ENCODE assay signal across 9 cellular contexts in genomic region chr9:129166962-129167557, GRCh38. TPM values are rescaled to one million over a fixed set of nuclear protein-coding genes. Genes with fewer than 3 reads are reported as not detected.
A peak's percentile ranks its signal among the peaks of the same experiment; 100 is the strongest.
DNase-seq lines count a peak whose midpoint lies in the region; ATAC-seq and TF ChIP-seq lines count a peak whose summit lies in the region.
"Had no signal": no experiment of that assay in that cellular context is flagged by ENCODE, and none has a peak within 500 bp of the region (broad histone marks: within the 10 kb centered on the region; RNA-seq: fewer than 3 reads in every experiment).

No MANE protein-coding gene starts in this region.

- no peaks in the 10 kb centered on the region for H3K36me3 Mint-ChIP-seq in T-helper 17 cell (ENCODE audit: low read depth)
- H3K36me3 Mint-ChIP-seq: IgD-negative memory B cell had no signal

- H3K4me1 Mint-ChIP-seq in T-helper 17 cell = peaks cover 10% of the 10 kb centered on the region

- H3K27me3 Mint-ChIP-seq in T-helper 17 cell = no peaks in the 10 kb centered on the region

- H3K27me3 ChIP-seq in HUES6 (ENCODE audit: control insufficient read depth, insufficient read depth, low read length) (peaks cover 3% of the 10 kb centered on the region), muscle layer of duodenum (ENCODE audit: low read depth, low read length) (no peaks in the 10 kb centered on the region)

- H3K4me1 ChIP-seq in HUES6 (ENCODE audit: control insufficient read depth, insufficient read depth, low read length) (peaks cover 31% of the 10 kb centered on the region), muscle layer of duodenum (ENCODE audit: control insufficient read depth in 1 of 2, insufficient read depth in 2 of 2, low read length in 2 of 2) (peaks cover 11 to 26% of the 10 kb centered on the region in 2 donors)

- no peak overlapping the region for H3K9ac ChIP-seq in HUES6 (ENCODE audit: low read length)

- ATAC-seq in T-helper 17 cell (peak; percentile 41), GM18873 (IDR thresholded peaks at IDR 0.05; ENCODE audit: low FRiP score, unreplicated experiment) (no peak)

- no peak for TF ChIP-seq CTCF in epithelial cell of esophagus (IDR thresholded peaks at IDR 0.05; ENCODE audit: insufficient read depth, low read depth, low read length, missing control alignments)

- H3K27ac ChIP-seq in HUES6 (ENCODE audit: low read depth, low read length) (no peak overlapping the region), muscle layer of duodenum (ENCODE audit: low read length) (peak overlapping the region; percentile 86)

- H3K9me3 ChIP-seq in HUES6 (ENCODE audit: control insufficient read depth, insufficient read depth, low read depth, low read length) (no peaks in the 10 kb centered on the region), T-helper 17 cell (ENCODE audit: control insufficient read depth, low read length, poor library complexity, severe bottlenecking) (no peaks in the 10 kb centered on the region), muscle layer of duodenum (ENCODE audit: control insufficient read depth in 1 of 2, low read length in 2 of 2) (no peaks in the 10 kb centered on the region)

- DNase-seq in CMK (ENCODE audit: low read depth) (peak; percentile 49), T-helper 17 cell (no peak), epithelial cell of esophagus (ENCODE audit: low read depth) (peak; percentile 95), NCI-H524 treated with DMSO at 0.1 percent for 48 hours (lab: John Stamatoyannopoulos, UW) (no peak)
- no peak for DNase-seq in activated CD4-positive, CD25-positive, alpha-beta regulatory T cell treated with anti-CD3 and anti-CD28 coated beads, Interleukin-2, amount 50 U/mL, for 72 hours

- peak overlapping the region; percentile 60 for H3K27ac Mint-ChIP-seq in T-helper 17 cell

- peak overlapping the region; percentile 68 for H3K4me3 Mint-ChIP-seq in T-helper 17 cell

- H3K36me3 ChIP-seq in HUES6 (ENCODE audit: control insufficient read depth, insufficient read depth, low read length) (no peaks in the 10 kb centered on the region), muscle layer of duodenum (ENCODE audit: control insufficient read depth in 1 of 2, insufficient read depth in 2 of 2, low read length in 2 of 2) (no peaks in the 10 kb centered on the region)

- H3K4me3 ChIP-seq in HUES6 (ENCODE audit: low read depth, low read length) (peak overlapping the region; percentile 53), epithelial cell of esophagus (ENCODE audit: low read length) (peak overlapping the region; percentile 36), muscle layer of duodenum (ENCODE audit: low read depth in 1 of 2, low read length in 2 of 2) (peak overlapping the region; percentile 30 to 53)

RNA-seq across cellular contexts. Expression of gene IER5L, which starts 11.0 kb away (rescaled TPM):
- 1 to 10 TPM; 2.4 to 3.1 TPM for total RNA-seq in T-helper 17 cell

RNA-seq across cellular contexts. Expression of gene PTPA, which starts 55.8 kb away (rescaled TPM):
- total RNA-seq in T-helper 17 cell = 10 to 100 TPM; 49.8 to 50.0 TPM

RNA-seq across cellular contexts. Expression of gene CRAT, which starts 56.5 kb away (rescaled TPM):
- 10 to 100 TPM; 12.9 to 23.3 TPM for total RNA-seq in T-helper 17 cell

Comparison
In these comparisons a context has a peak if more than half of its experiments do, and no peak if none do; other contexts are left out.
1. DNase-seq: peak in CMK (single experiment) and epithelial cell of esophagus (single experiment); none in T-helper 17 cell (0 of 3), activated CD4-positive, CD25-positive, alpha-beta regulatory T cell treated with anti-CD3 and anti-CD28 coated beads, Interleukin-2, amount 50 U/mL, for 72 hours (single experiment) and NCI-H524 treated with DMSO at 0.1 percent for 48 hours (single experiment).
2. Peak in every context shown above with its lines, with median percentiles within 50 percentile points of each other: H3K4me3 ChIP-seq.